ENCODE assay signal across 2 cellular contexts in the genomic region with DNA sequence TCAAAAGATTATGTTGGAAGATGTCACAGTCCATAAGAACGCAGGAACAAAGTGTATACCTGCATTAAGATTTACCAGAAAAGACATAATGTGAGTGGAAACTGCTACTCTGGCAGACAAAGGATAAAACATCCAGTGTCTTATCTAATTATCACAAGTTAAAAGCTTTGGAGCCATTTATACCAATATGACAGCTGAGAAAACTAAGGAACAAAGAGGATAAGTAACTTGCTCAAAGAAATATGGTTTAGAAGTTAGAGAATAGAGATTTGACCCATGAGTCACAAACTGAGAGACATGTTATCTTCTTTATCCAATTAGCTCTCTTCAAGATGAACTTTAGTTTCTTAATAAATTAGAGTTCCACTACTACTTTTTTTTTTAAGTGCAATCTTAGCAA.
TF ChIP-seq lines count a peak whose summit lies in the region.

No MANE protein-coding gene starts in this region.

TF ChIP-seq in SK-N-SH treated with all-trans-retinoic acid at 6 μM for 48 hours, 23 proteins besides CTCF, POLR2A, EP300 and RAD21 (continued from another document):
- TF ChIP-seq, protein P1, sequence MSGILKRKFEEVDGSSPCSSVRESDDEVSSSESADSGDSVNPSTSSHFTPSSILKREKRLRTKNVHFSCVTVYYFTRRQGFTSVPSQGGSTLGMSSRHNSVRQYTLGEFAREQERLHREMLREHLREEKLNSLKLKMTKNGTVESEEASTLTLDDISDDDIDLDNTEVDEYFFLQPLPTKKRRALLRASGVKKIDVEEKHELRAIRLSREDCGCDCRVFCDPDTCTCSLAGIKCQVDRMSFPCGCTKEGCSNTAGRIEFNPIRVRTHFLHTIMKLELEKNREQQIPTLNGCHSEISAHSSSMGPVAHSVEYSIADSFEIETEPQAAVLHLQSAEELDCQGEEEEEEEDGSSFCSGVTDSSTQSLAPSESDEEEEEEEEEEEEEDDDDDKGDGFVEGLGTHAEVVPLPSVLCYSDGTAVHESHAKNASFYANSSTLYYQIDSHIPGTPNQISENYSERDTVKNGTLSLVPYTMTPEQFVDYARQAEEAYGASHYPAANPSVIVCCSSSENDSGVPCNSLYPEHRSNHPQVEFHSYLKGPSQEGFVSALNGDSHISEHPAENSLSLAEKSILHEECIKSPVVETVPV (CRISPR knock-in tag; IDR thresholded peaks at IDR 0.05): no peak
- TF ChIP-seq, protein P2, sequence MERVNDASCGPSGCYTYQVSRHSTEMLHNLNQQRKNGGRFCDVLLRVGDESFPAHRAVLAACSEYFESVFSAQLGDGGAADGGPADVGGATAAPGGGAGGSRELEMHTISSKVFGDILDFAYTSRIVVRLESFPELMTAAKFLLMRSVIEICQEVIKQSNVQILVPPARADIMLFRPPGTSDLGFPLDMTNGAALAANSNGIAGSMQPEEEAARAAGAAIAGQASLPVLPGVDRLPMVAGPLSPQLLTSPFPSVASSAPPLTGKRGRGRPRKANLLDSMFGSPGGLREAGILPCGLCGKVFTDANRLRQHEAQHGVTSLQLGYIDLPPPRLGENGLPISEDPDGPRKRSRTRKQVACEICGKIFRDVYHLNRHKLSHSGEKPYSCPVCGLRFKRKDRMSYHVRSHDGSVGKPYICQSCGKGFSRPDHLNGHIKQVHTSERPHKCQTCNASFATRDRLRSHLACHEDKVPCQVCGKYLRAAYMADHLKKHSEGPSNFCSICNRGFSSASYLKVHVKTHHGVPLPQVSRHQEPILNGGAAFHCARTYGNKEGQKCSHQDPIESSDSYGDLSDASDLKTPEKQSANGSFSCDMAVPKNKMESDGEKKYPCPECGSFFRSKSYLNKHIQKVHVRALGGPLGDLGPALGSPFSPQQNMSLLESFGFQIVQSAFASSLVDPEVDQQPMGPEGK (CRISPR knock-in tag; IDR thresholded peaks at IDR 0.05; ENCODE audit: borderline replicate concordance): peak; percentile 79
- TF ChIP-seq, protein P3, sequence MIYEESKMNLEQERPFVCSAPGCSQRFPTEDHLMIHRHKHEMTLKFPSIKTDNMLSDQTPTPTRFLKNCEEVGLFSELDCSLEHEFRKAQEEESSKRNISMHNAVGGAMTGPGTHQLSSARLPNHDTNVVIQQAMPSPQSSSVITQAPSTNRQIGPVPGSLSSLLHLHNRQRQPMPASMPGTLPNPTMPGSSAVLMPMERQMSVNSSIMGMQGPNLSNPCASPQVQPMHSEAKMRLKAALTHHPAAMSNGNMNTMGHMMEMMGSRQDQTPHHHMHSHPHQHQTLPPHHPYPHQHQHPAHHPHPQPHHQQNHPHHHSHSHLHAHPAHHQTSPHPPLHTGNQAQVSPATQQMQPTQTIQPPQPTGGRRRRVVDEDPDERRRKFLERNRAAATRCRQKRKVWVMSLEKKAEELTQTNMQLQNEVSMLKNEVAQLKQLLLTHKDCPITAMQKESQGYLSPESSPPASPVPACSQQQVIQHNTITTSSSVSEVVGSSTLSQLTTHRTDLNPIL (CRISPR knock-in tag; IDR thresholded peaks at IDR 0.05; ENCODE audit: low read depth): peak; percentile 60; the same call in 1 of the 2 replicates
- TF ChIP-seq ZFP3 (CRISPR knock-in tag; IDR thresholded peaks at IDR 0.05) (peak; percentile 20; the same call in 1 of the 2 replicates), GLIS3 (CRISPR knock-in tag; IDR thresholded peaks at IDR 0.05) (peak; percentile 89; the same call in 1 of the 2 replicates)
TF ChIP-seq in SK-N-SH treated with all-trans-retinoic acid at 6 μM for 48 hours: peak in this region for 7.

TF ChIP-seq in SK-N-SH, 30 proteins besides CTCF, POLR2A, EP300 and RAD21 (continued from another document):
- TF ChIP-seq GABPA (IDR thresholded peaks at IDR 0.05; ENCODE audit: low read depth): no peak
- no peak for TF ChIP-seq ELF1 (IDR thresholded peaks at IDR 0.05)
- TF ChIP-seq FOXJ3 (CRISPR knock-in tag; IDR thresholded peaks at IDR 0.05): no peak
- TF ChIP-seq, protein P4, sequence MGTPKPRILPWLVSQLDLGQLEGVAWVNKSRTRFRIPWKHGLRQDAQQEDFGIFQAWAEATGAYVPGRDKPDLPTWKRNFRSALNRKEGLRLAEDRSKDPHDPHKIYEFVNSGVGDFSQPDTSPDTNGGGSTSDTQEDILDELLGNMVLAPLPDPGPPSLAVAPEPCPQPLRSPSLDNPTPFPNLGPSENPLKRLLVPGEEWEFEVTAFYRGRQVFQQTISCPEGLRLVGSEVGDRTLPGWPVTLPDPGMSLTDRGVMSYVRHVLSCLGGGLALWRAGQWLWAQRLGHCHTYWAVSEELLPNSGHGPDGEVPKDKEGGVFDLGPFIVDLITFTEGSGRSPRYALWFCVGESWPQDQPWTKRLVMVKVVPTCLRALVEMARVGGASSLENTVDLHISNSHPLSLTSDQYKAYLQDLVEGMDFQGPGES (IDR thresholded peaks at IDR 0.05; ENCODE audit: low read depth, low read length): no peak
- TF ChIP-seq, protein P5, sequence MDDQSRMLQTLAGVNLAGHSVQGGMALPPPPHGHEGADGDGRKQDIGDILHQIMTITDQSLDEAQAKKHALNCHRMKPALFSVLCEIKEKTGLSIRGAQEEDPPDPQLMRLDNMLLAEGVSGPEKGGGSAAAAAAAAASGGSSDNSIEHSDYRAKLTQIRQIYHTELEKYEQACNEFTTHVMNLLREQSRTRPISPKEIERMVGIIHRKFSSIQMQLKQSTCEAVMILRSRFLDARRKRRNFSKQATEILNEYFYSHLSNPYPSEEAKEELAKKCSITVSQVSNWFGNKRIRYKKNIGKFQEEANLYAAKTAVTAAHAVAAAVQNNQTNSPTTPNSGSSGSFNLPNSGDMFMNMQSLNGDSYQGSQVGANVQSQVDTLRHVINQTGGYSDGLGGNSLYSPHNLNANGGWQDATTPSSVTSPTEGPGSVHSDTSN (IDR thresholded peaks at IDR 0.05): no peak
